8 cellular contexts compared by ENCODE assay signal in genomic region chr2:29011650-29012060, GRCh38. TPM values are rescaled to one million over a fixed set of nuclear protein-coding genes. Genes with fewer than 3 reads are reported as not detected.
A peak's percentile ranks its signal among the peaks of the same experiment; 100 is the strongest.
DNase-seq lines count a peak whose midpoint lies in the region; ATAC-seq and TF ChIP-seq lines count a peak whose summit lies in the region.

No MANE protein-coding gene starts in this region.

- H4K20me1 ChIP-seq in DND-41 (ENCODE audit: insufficient read depth, low read length) = no peaks in the 10 kb centered on the region

- H3K79me2 ChIP-seq in DND-41 (ENCODE audit: insufficient read depth, low read length) = no peaks in the 10 kb centered on the region

- peaks cover 1% of the 10 kb centered on the region for H3K36me3 Mint-ChIP-seq in activated naive CD8-positive, alpha-beta T cell treated with anti-CD3 and anti-CD28 coated beads for 36 hours

- no peak for TF ChIP-seq CTCF in DND-41 (IDR thresholded peaks at IDR 0.05; ENCODE audit: borderline replicate concordance, extremely low read depth, low read length, poor library complexity, severe bottlenecking)
- no peak for TF ChIP-seq CTCF in testis (IDR thresholded peaks at IDR 0.05)

- H3K9ac ChIP-seq in DND-41 (ENCODE audit: low read depth, low read length) = no peak overlapping the region

- H3K4me2 ChIP-seq in DND-41 (ENCODE audit: insufficient read depth, low read length) = no peak overlapping the region

- no peak overlapping the region for H3K27ac ChIP-seq in DND-41 (ENCODE audit: low read length)
- H3K27ac ChIP-seq in muscle layer of duodenum (ENCODE audit: low read length) = peak overlapping the region; percentile 39
- no peak overlapping the region for H3K27ac ChIP-seq in testis

- no peaks in the 10 kb centered on the region for H3K9me3 ChIP-seq in DND-41 (ENCODE audit: insufficient read depth, low read length, severe bottlenecking)
- H3K9me3 ChIP-seq in muscle layer of duodenum (ENCODE audit: control insufficient read depth in 1 of 2, low read length in 2 of 2) = no peaks in the 10 kb centered on the region
- no peaks in the 10 kb centered on the region for H3K9me3 ChIP-seq in testis

- H3K4me3 ChIP-seq in DND-41 (ENCODE audit: low read depth in 1 of 2, low read length in 2 of 2) = no peak overlapping the region
- no peak overlapping the region for H3K4me3 ChIP-seq in muscle layer of duodenum (ENCODE audit: low read depth in 1 of 2, low read length in 2 of 2)
- H3K4me3 ChIP-seq in testis = no peak overlapping the region

- H3K27me3 Mint-ChIP-seq in activated naive CD8-positive, alpha-beta T cell treated with anti-CD3 and anti-CD28 coated beads for 36 hours = no peaks in the 10 kb centered on the region

- H3K36me3 ChIP-seq in DND-41 (ENCODE audit: insufficient read depth, low read length) = no peaks in the 10 kb centered on the region
- no peaks in the 10 kb centered on the region for H3K36me3 ChIP-seq in muscle layer of duodenum (ENCODE audit: control insufficient read depth in 1 of 2, insufficient read depth in 2 of 2, low read length in 2 of 2)
- H3K36me3 ChIP-seq in testis (ENCODE audit: low read depth, missing control alignments) = no peaks in the 10 kb centered on the region

- H3K4me1 ChIP-seq in DND-41 (ENCODE audit: insufficient read depth, low read length) (peaks cover 26% of the 10 kb centered on the region), muscle layer of duodenum (ENCODE audit: control insufficient read depth in 1 of 2, insufficient read depth in 2 of 2, low read length in 2 of 2) (peaks cover 19 to 24% of the 10 kb centered on the region in 2 donors), testis (peaks cover 37% of the 10 kb centered on the region)

- peaks cover 75% of the 10 kb centered on the region for H3K4me1 Mint-ChIP-seq in activated naive CD8-positive, alpha-beta T cell treated with anti-CD3 and anti-CD28 coated beads for 36 hours

- H3K27me3 ChIP-seq in DND-41 (ENCODE audit: insufficient read depth, low read length, poor library complexity) = no peaks in the 10 kb centered on the region
- no peaks in the 10 kb centered on the region for H3K27me3 ChIP-seq in muscle layer of duodenum (ENCODE audit: low read depth, low read length)
- no peaks in the 10 kb centered on the region for H3K27me3 ChIP-seq in testis

- peak; percentile 58 for DNase-seq in DND-41
- peak; percentile 81 for DNase-seq in T follicular helper cell (ENCODE audit: low read depth)
- peak; percentile 65 for DNase-seq in activated naive CD8-positive, alpha-beta T cell treated with anti-CD3 and anti-CD28 coated beads for 36 hours
- DNase-seq in testis = peak; percentile 29
- DNase-seq in 8988T = no peak
- DNase-seq in NCI-H1436 treated with DMSO at 0.1 percent for 48 hours (lab: John Stamatoyannopoulos, UW) = no peak
- DNase-seq in C1 segment of cervical spinal cord (lab: John Stamatoyannopoulos, UW) = no peak

- intact Hi-C loops in testis (cut with DNase I; ENCODE audit: low total_unique reads) = no loop called here

- H2AFZ ChIP-seq in DND-41 (ENCODE audit: low read depth, low read length) = no peak overlapping the region

- no peaks in the 10 kb centered on the region for H3K9me3 Mint-ChIP-seq in activated naive CD8-positive, alpha-beta T cell treated with anti-CD3 and anti-CD28 coated beads for 36 hours

- peak overlapping the region; percentile 9 for H3K4me3 Mint-ChIP-seq in activated naive CD8-positive, alpha-beta T cell treated with anti-CD3 and anti-CD28 coated beads for 36 hours

- ATAC-seq in DND-41 (ENCODE audit: insufficient read depth, low read depth) = peak; percentile 45

- peak overlapping the region; percentile 88 for H3K27ac Mint-ChIP-seq in activated naive CD8-positive, alpha-beta T cell treated with anti-CD3 and anti-CD28 coated beads for 36 hours

- no peak for TF ChIP-seq POLR2A in testis (IDR thresholded peaks at IDR 0.05)

- WGBS in testis, 2 donors = 50 to 51% methylated on average over 10 to 14 of the region's 14 CpGs

RNA-seq across cellular contexts. Expression of gene TOGARAM2, which starts 30.6 kb away (rescaled TPM):
- 1 to 10 TPM; 1.9 to 2.0 TPM for total RNA-seq in activated naive CD8-positive, alpha-beta T cell treated with anti-CD3 and anti-CD28 coated beads for 36 hours
- total RNA-seq in testis = 1 to 10 TPM; 2.1 to 3.5 TPM
- polyA plus RNA-seq in testis (ENCODE audit: insufficient read depth, low read depth, low replicate concordance) = 5.2 TPM

Comparison
In these comparisons a context has a peak if more than half of its experiments do, and no peak if none do; other contexts are left out.
1. DNase-seq: peak in DND-41 (single experiment), T follicular helper cell (single experiment), activated naive CD8-positive, alpha-beta T cell treated with anti-CD3 and anti-CD28 coated beads for 36 hours (single experiment) and testis (single experiment); none in 8988T (single experiment), NCI-H1436 treated with DMSO at 0.1 percent for 48 hours (single experiment) and C1 segment of cervical spinal cord (0 of 14).